2 cellular contexts compared by ENCODE assay signal in genomic region chr9:4826417-4827166, GRCh38.
TF ChIP-seq lines count a peak whose summit lies in the region.

No MANE protein-coding gene starts in this region.

TF ChIP-seq in IMR-90, 13 proteins besides CTCF, POLR2A, EP300 and RAD21:
- no peak for TF ChIP-seq CEBPB (IDR thresholded peaks at IDR 0.05; ENCODE audit: low read depth, low read length)
- peak; percentile 23; the same call in 1 of the 2 replicates for TF ChIP-seq FOS (IDR thresholded peaks at IDR 0.05; ENCODE audit: low read depth, low read length)

TF ChIP-seq in K562, 482 proteins besides CTCF, POLR2A, EP300 and RAD21:
- no peak for TF ChIP-seq NBN (IDR thresholded peaks at IDR 0.05; ENCODE audit: low read depth)
